Comparison of ENCODE assay signal across 10 cellular contexts in genomic region chr10:102246261-102246660, GRCh38. TPM values are rescaled to one million over a fixed set of nuclear protein-coding genes. Genes with fewer than 3 reads are reported as not detected.
A peak's percentile ranks its signal among the peaks of the same experiment; 100 is the strongest.
DNase-seq lines count a peak whose midpoint lies in the region; ATAC-seq and FAIRE-seq lines count a peak whose summit lies in the region.
"Had no signal": no experiment of that assay in that cellular context is flagged by ENCODE, and none has a peak within 500 bp of the region (broad histone marks: within the 10 kb centered on the region; RNA-seq: fewer than 3 reads in every experiment).

No MANE protein-coding gene starts in this region.

- H3K9me3 Mint-ChIP-seq in activated CD4-positive, alpha-beta memory T cell treated with anti-CD3 and anti-CD28 coated beads, Interleukin-2, amount 10 ng/mL, durations not matched to agents 7 days and 5 days: no peaks in the 10 kb centered on the region
- no peaks in the 10 kb centered on the region for H3K9me3 Mint-ChIP-seq in stimulated activated naive CD8-positive, alpha-beta T cell treated with anti-CD3 and anti-CD28 coated beads, Interleukin-15, amount 100 ng/mL, for 72 hours

- H3K27me3 ChIP-seq in iPS-15b (ENCODE audit: control insufficient read depth, insufficient read depth, low read length): peaks cover 20% of the 10 kb centered on the region

- H3K4me3 ChIP-seq in iPS-15b (ENCODE audit: low read depth, low read length): peak overlapping the region; percentile 91

- H3K4me1 ChIP-seq in iPS-15b (ENCODE audit: control insufficient read depth, insufficient read depth, low read length): peaks cover 17% of the 10 kb centered on the region

- no peaks in the 10 kb centered on the region for H3K36me3 ChIP-seq in iPS-15b (ENCODE audit: control insufficient read depth, insufficient read depth, low read length)

- FAIRE-seq in RCC 7860 (lab: Jason Lieb, UNC): no peak

- peaks cover 34% of the 10 kb centered on the region for H3K36me3 Mint-ChIP-seq in activated CD4-positive, alpha-beta memory T cell treated with anti-CD3 and anti-CD28 coated beads, Interleukin-2, amount 10 ng/mL, durations not matched to agents 7 days and 5 days (ENCODE audit: low read depth)

- H3K4me1 Mint-ChIP-seq in activated CD4-positive, alpha-beta memory T cell treated with anti-CD3 and anti-CD28 coated beads, Interleukin-2, amount 10 ng/mL, durations not matched to agents 7 days and 5 days: peaks cover 52% of the 10 kb centered on the region
- peaks cover 41% of the 10 kb centered on the region for H3K4me1 Mint-ChIP-seq in stimulated activated naive CD8-positive, alpha-beta T cell treated with anti-CD3 and anti-CD28 coated beads, Interleukin-15, amount 100 ng/mL, for 72 hours

- H3K4me3 Mint-ChIP-seq in activated CD4-positive, alpha-beta memory T cell treated with anti-CD3 and anti-CD28 coated beads, Interleukin-2, amount 10 ng/mL, durations not matched to agents 7 days and 5 days: peak overlapping the region; percentile 99
- peak overlapping the region; percentile 98 to 99 for H3K4me3 Mint-ChIP-seq in stimulated activated naive CD8-positive, alpha-beta T cell treated with anti-CD3 and anti-CD28 coated beads, Interleukin-15, amount 100 ng/mL, for 72 hours

- no peaks in the 10 kb centered on the region for H3K9me3 ChIP-seq in iPS-15b (ENCODE audit: control insufficient read depth, insufficient read depth, low read length)

- in situ Hi-C loops in ACHN (cut with HindIII; ENCODE audit: low pct_ligation_motif_present, low pct_unique_long_range_greater_than_20kb, low sequenced_read_pairs): no loop called here

- peak; percentile 12 for DNase-seq in DMS 273 (lab: John Stamatoyannopoulos, UW; ENCODE audit: unreplicated experiment)
- DNase-seq in DMS 273 treated with DMSO at 0.1 percent for 48 hours (lab: John Stamatoyannopoulos, UW): no peak
- DNase-seq in activated CD4-positive, alpha-beta memory T cell treated with anti-CD3 and anti-CD28 coated beads, Interleukin-2, amount 10 ng/mL, durations not matched to agents 7 days and 5 days: no peak
- DNase-seq in stimulated activated naive CD8-positive, alpha-beta T cell treated with anti-CD3 and anti-CD28 coated beads, Interleukin-15, amount 100 ng/mL, for 72 hours: no peak
- no peak for DNase-seq in H4 (ENCODE audit: low spot score)
- no peak for DNase-seq in ACHN
- no peak for DNase-seq in RCC 7860 (ENCODE audit: low spot score)
- DNase-seq: 8988T, NCI-H446 had no signal

- peak overlapping the region; percentile 83 for H3K9ac ChIP-seq in iPS-15b (ENCODE audit: low read depth, low read length)

- no peak for ATAC-seq in stimulated activated naive CD8-positive, alpha-beta T cell treated with anti-CD3 and anti-CD28 coated beads, Interleukin-15, amount 100 ng/mL, for 72 hours

- peak overlapping the region; percentile 89 for H3K27ac Mint-ChIP-seq in activated CD4-positive, alpha-beta memory T cell treated with anti-CD3 and anti-CD28 coated beads, Interleukin-2, amount 10 ng/mL, durations not matched to agents 7 days and 5 days
- peak overlapping the region; percentile 98 for H3K27ac Mint-ChIP-seq in stimulated activated naive CD8-positive, alpha-beta T cell treated with anti-CD3 and anti-CD28 coated beads, Interleukin-15, amount 100 ng/mL, for 72 hours

- CTCF ChIA-PET in activated CD4-positive, alpha-beta memory T cell treated with anti-CD3 and anti-CD28 coated beads, Interleukin-2, amount 10 ng/mL, durations not matched to agents 7 days and 5 days (lab: Charles Lee): interaction anchor here (0.6 to 8.9 kb wide), 5 partner anchors 16 to 341 kb away, joined by 3 to 105 read pairs (median 3); no protein-coding TSS in a partner anchor

- peaks cover 8% of the 10 kb centered on the region for H3K27me3 Mint-ChIP-seq in activated CD4-positive, alpha-beta memory T cell treated with anti-CD3 and anti-CD28 coated beads, Interleukin-2, amount 10 ng/mL, durations not matched to agents 7 days and 5 days
- H3K27me3 Mint-ChIP-seq in stimulated activated naive CD8-positive, alpha-beta T cell treated with anti-CD3 and anti-CD28 coated beads, Interleukin-15, amount 100 ng/mL, for 72 hours: peaks cover 21% of the 10 kb centered on the region

- POLR2A ChIA-PET in activated CD4-positive, alpha-beta memory T cell treated with anti-CD3 and anti-CD28 coated beads, Interleukin-2, amount 10 ng/mL, durations not matched to agents 7 days and 5 days (lab: Charles Lee): interaction anchor here (1.0 to 3.4 kb wide), 16 partner anchors 12 to 467 kb away, joined by 3 to 16 read pairs (median 6); partner anchors contain the start of genes ARL3, C10orf95 and ELOVL3

RNA-seq across cellular contexts. Expression of gene GBF1, which starts 0.9 kb away (rescaled TPM):
- total RNA-seq in activated CD4-positive, alpha-beta memory T cell treated with anti-CD3 and anti-CD28 coated beads, Interleukin-2, amount 10 ng/mL, durations not matched to agents 7 days and 5 days: 10 to 100 TPM; 42.4 to 43.1 TPM
- 24.6 and 30.1 TPM in 2 replicates for total RNA-seq in H4 (2014; rRNA removed; shearing (Covaris generic))

RNA-seq across cellular contexts. Expression of gene PITX3, which starts 4.9 kb away (rescaled TPM):
- total RNA-seq in activated CD4-positive, alpha-beta memory T cell treated with anti-CD3 and anti-CD28 coated beads, Interleukin-2, amount 10 ng/mL, durations not matched to agents 7 days and 5 days: not detected
- total RNA-seq in H4 (2014; rRNA removed; shearing (Covaris generic)): not detected in 2 replicates

RNA-seq across cellular contexts. Expression of gene ELOVL3, which starts 20.2 kb away (rescaled TPM):
- total RNA-seq in activated CD4-positive, alpha-beta memory T cell treated with anti-CD3 and anti-CD28 coated beads, Interleukin-2, amount 10 ng/mL, durations not matched to agents 7 days and 5 days: not detected
- not detected in 2 replicates for total RNA-seq in H4 (2014; rRNA removed; shearing (Covaris generic))
